ENCODE assay signal across 1 cellular context in the genomic region with DNA sequence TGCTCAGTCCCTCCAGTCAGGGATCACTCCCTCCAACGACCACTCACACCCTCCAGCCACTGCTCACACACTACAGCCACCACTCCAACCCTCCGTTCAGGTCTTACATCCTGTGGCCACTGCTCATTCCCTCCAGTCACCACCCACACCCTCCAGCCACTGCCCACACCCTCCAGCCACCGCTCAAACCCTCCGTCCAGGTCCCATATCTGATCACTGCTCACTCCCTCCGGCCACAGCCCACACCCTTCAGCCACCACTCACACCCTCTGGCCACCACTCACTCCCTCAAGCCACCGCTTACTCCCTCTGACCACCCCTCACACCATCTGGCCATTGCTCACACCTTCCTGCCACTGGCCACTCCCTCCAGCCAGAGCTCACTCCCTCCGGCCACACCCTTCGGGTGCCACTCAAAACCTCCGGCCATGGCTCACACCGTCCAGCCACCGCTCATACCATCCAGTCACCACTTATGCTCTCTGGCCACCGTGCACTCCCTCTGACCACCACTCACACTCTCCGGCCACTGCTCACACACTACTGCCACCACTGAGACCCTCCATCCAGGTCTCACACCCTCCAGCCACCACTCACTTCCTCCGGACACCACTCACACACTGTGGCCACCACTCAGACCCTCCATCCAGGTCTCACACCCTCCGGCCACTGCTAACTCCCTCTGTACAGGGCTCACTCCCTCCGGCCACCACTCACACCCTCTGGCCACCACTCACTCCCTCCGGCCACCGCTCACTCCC.
TF ChIP-seq lines count a peak whose summit lies in the region.

No MANE protein-coding gene starts in this region.

TF ChIP-seq in WTC11, 78 proteins besides CTCF, POLR2A, EP300 and RAD21 (continued from another document):
- TF ChIP-seq, protein P1, sequence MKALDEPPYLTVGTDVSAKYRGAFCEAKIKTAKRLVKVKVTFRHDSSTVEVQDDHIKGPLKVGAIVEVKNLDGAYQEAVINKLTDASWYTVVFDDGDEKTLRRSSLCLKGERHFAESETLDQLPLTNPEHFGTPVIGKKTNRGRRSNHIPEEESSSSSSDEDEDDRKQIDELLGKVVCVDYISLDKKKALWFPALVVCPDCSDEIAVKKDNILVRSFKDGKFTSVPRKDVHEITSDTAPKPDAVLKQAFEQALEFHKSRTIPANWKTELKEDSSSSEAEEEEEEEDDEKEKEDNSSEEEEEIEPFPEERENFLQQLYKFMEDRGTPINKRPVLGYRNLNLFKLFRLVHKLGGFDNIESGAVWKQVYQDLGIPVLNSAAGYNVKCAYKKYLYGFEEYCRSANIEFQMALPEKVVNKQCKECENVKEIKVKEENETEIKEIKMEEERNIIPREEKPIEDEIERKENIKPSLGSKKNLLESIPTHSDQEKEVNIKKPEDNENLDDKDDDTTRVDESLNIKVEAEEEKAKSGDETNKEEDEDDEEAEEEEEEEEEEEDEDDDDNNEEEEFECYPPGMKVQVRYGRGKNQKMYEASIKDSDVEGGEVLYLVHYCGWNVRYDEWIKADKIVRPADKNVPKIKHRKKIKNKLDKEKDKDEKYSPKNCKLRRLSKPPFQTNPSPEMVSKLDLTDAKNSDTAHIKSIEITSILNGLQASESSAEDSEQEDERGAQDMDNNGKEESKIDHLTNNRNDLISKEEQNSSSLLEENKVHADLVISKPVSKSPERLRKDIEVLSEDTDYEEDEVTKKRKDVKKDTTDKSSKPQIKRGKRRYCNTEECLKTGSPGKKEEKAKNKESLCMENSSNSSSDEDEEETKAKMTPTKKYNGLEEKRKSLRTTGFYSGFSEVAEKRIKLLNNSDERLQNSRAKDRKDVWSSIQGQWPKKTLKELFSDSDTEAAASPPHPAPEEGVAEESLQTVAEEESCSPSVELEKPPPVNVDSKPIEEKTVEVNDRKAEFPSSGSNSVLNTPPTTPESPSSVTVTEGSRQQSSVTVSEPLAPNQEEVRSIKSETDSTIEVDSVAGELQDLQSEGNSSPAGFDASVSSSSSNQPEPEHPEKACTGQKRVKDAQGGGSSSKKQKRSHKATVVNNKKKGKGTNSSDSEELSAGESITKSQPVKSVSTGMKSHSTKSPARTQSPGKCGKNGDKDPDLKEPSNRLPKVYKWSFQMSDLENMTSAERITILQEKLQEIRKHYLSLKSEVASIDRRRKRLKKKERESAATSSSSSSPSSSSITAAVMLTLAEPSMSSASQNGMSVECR (CRISPR knock-in tag; IDR thresholded peaks at IDR 0.05; ENCODE audit: borderline replicate concordance): no peak
- TF ChIP-seq, protein P2, sequence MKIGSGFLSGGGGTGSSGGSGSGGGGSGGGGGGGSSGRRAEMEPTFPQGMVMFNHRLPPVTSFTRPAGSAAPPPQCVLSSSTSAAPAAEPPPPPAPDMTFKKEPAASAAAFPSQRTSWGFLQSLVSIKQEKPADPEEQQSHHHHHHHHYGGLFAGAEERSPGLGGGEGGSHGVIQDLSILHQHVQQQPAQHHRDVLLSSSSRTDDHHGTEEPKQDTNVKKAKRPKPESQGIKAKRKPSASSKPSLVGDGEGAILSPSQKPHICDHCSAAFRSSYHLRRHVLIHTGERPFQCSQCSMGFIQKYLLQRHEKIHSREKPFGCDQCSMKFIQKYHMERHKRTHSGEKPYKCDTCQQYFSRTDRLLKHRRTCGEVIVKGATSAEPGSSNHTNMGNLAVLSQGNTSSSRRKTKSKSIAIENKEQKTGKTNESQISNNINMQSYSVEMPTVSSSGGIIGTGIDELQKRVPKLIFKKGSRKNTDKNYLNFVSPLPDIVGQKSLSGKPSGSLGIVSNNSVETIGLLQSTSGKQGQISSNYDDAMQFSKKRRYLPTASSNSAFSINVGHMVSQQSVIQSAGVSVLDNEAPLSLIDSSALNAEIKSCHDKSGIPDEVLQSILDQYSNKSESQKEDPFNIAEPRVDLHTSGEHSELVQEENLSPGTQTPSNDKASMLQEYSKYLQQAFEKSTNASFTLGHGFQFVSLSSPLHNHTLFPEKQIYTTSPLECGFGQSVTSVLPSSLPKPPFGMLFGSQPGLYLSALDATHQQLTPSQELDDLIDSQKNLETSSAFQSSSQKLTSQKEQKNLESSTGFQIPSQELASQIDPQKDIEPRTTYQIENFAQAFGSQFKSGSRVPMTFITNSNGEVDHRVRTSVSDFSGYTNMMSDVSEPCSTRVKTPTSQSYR (CRISPR knock-in tag; IDR thresholded peaks at IDR 0.05): no peak
- TF ChIP-seq, protein P3, sequence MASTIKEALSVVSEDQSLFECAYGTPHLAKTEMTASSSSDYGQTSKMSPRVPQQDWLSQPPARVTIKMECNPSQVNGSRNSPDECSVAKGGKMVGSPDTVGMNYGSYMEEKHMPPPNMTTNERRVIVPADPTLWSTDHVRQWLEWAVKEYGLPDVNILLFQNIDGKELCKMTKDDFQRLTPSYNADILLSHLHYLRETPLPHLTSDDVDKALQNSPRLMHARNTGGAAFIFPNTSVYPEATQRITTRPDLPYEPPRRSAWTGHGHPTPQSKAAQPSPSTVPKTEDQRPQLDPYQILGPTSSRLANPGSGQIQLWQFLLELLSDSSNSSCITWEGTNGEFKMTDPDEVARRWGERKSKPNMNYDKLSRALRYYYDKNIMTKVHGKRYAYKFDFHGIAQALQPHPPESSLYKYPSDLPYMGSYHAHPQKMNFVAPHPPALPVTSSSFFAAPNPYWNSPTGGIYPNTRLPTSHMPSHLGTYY (CRISPR knock-in tag; IDR thresholded peaks at IDR 0.05): no peak
